ENCODE assay signal across 8 cellular contexts in genomic region chr6:111721677-111722219, GRCh38.
DNase-seq lines count a peak whose midpoint lies in the region; ATAC-seq and TF ChIP-seq lines count a peak whose summit lies in the region.

No MANE protein-coding gene starts in this region.

- no peak overlapping the region for H2AFZ ChIP-seq in neural cell (ENCODE audit: low read depth, low read length)

- CTCF ChIA-PET in A673 (lab: Charles Lee), result no interaction called here

- no peaks in the 10 kb centered on the region for H3K36me3 ChIP-seq in A673 (ENCODE audit: insufficient read depth, low read length, poor library complexity, severe bottlenecking)
- H3K36me3 ChIP-seq in neural cell (ENCODE audit: insufficient read depth, low read length), result peaks cover 4% of the 10 kb centered on the region

- BruUV-seq in A673 (replicated peaks; lab: Mats Ljungman, UMichigan), result no TSS peak

- peaks cover 12% of the 10 kb centered on the region for H3K4me1 ChIP-seq in A673 (ENCODE audit: insufficient read depth, low read length, poor library complexity, severe bottlenecking)

- TF ChIP-seq EP300 in neural cell (conservative IDR thresholded peaks at IDR 0.05; ENCODE audit: poor library complexity, severe bottlenecking), result no peak

- POLR2A ChIA-PET in A673 (lab: Charles Lee; ENCODE audit: low non-redundant PET), result no interaction called here

- TF ChIP-seq CTCF in A673 (conservative IDR thresholded peaks at IDR 0.05; ENCODE audit: low read depth, low read length) (peak; percentile 76), GM20000 (IDR thresholded peaks at IDR 0.05; ENCODE audit: extremely low read depth, missing control alignments) (peak; percentile 36), neural cell (IDR thresholded peaks at IDR 0.05; ENCODE audit: poor library complexity, severe bottlenecking) (peak; percentile 53)

- no peak overlapping the region for H3K9ac ChIP-seq in neural cell (ENCODE audit: low read length)

- ATAC-seq in GM18502 (IDR thresholded peaks at IDR 0.05; ENCODE audit: poor library complexity, unreplicated experiment), result no peak

- H3K4me3 ChIP-seq in A673 (ENCODE audit: low read depth, low read length, poor library complexity, severe bottlenecking) (no peak overlapping the region), neural cell (ENCODE audit: low read length) (no peak overlapping the region)

- no peak overlapping the region for H3K4me2 ChIP-seq in neural cell (ENCODE audit: low read length)

- H3F3A ChIP-seq in neural cell (ENCODE audit: insufficient read depth, low read length, poor library complexity, severe bottlenecking), result no peaks in the 10 kb centered on the region

- H3K9me2 ChIP-seq in neural cell (ENCODE audit: insufficient read depth, low read length), result no peaks in the 10 kb centered on the region

- no peaks in the 10 kb centered on the region for H4K20me1 ChIP-seq in neural cell (ENCODE audit: insufficient read depth)

- peaks cover 13% of the 10 kb centered on the region for H3K79me2 ChIP-seq in neural cell (replicated peaks; ENCODE audit: insufficient read depth, low read length)

- TF ChIP-seq RAD21 in neural cell (conservative IDR thresholded peaks at IDR 0.05), result no peak

- H3K27ac ChIP-seq in A673 (ENCODE audit: low read depth, low read length, poor library complexity, severe bottlenecking) (peak overlapping the region; percentile 2), neural cell (ENCODE audit: low read length) (no peak overlapping the region)

- intact Hi-C loops in A673 (cut with micrococcal nuclease; ENCODE audit: unreplicated experiment), result loop anchor here (10.0 kb wide), 1 partner anchor 163 kb away; no protein-coding TSS in a partner anchor

- DNase-seq in A673 (ENCODE audit: low spot score) (peak; percentile 64), GM20000 (ENCODE audit: low spot score) (peak; percentile 36), T-helper 9 cell (peak; percentile 34), DMS79 (lab: John Stamatoyannopoulos, UW) (no peak), SIG-M5 treated with dmso at 0.1 percent for 504 hours (lab: John Stamatoyannopoulos, UW; ENCODE audit: unreplicated experiment) (no peak)
- peak; percentile 11 for DNase-seq in effector CD8-positive, alpha-beta T cell (lab: John Stamatoyannopoulos, UW)

- H3K27me3 ChIP-seq in A673 (replicated peaks; ENCODE audit: insufficient read depth, low read depth, low read length, poor library complexity), result no peaks in the 10 kb centered on the region
- H3K27me3 ChIP-seq in neural cell (ENCODE audit: insufficient read depth, low read depth, low read length), result no peaks in the 10 kb centered on the region

- H3K9me3 ChIP-seq in A673 (ENCODE audit: low read depth, low read length, poor library complexity, severe bottlenecking) (no peaks in the 10 kb centered on the region), neural cell (ENCODE audit: low read length) (no peaks in the 10 kb centered on the region)

TF ChIP-seq in neural cell, 6 proteins besides CTCF, POLR2A, EP300 and RAD21:
- TF ChIP-seq EZH2 (IDR thresholded peaks at IDR 0.05; ENCODE audit: borderline replicate concordance, insufficient read depth, low read length, poor library complexity, severe bottlenecking), result no peak
- TF ChIP-seq SMC3 (conservative IDR thresholded peaks at IDR 0.05; ENCODE audit: poor library complexity), result peak; percentile 35
TF ChIP-seq in neural cell: peak in this region for 1.

Comparison
In these comparisons a context has a peak if more than half of its experiments do, and no peak if none do; other contexts are left out.
1. DNase-seq: peak in A673 (single experiment), GM20000 (single experiment), T-helper 9 cell (single experiment) and effector CD8-positive, alpha-beta T cell (single experiment); none in DMS79 (single experiment) and SIG-M5 treated with dmso at 0.1 percent for 504 hours (single experiment).
2. Peak in every context shown above with its lines, with median percentiles within 50 percentile points of each other: CTCF ChIP-seq.